Comparison of ENCODE assay signal across 11 cellular contexts in the genomic region with DNA sequence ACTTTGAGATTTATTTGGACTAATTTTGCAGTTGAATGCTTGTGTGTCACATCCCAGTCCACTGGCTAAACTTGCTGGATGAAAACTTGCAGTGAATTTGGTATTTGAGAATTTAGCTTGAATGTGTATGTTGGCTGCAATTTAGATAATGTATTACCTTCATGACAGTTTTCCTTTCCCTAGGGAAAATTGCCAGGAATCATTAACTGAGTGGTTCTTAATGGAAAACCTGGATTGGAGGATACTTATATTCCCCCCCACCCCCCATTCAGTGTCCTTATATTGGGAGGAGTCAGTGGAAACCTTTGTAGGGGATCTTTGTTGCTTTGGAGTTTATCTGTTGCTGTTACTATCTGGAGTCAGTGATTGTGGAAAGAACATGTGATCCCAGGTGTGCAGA.
DNase-seq lines count a peak whose midpoint lies in the region; ATAC-seq and TF ChIP-seq lines count a peak whose summit lies in the region.
"Had no signal": no experiment of that assay in that cellular context is flagged by ENCODE, and none has a peak within 500 bp of the region (broad histone marks: within the 10 kb centered on the region; RNA-seq: fewer than 3 reads in every experiment).

No MANE protein-coding gene starts in this region.

- peak overlapping the region; percentile 97; the same call in 1 of the 2 replicates for H2AFZ ChIP-seq in GM23248
- H2AFZ ChIP-seq in osteoblast (ENCODE audit: low read length) = no peak overlapping the region
- no peak overlapping the region for H2AFZ ChIP-seq in trophoblast cell (ENCODE audit: insufficient read depth, low read length, poor library complexity)

- H3K27ac ChIP-seq in GM23248 (no peak overlapping the region), osteoblast (ENCODE audit: low read depth, low read length) (no peak overlapping the region), trophoblast cell (ENCODE audit: low read depth, low read length) (no peak overlapping the region)
- no peak overlapping the region for H3K27ac ChIP-seq in effector memory CD4-positive, alpha-beta T cell (ENCODE audit: insufficient read depth, low read length, poor library complexity, severe bottlenecking)

- H3K9me3 ChIP-seq in GM23248 (ENCODE audit: low read depth) = no peaks in the 10 kb centered on the region
- H3K9me3 ChIP-seq in effector memory CD4-positive, alpha-beta T cell (ENCODE audit: control insufficient read depth, low read length) = no peaks in the 10 kb centered on the region
- no peaks in the 10 kb centered on the region for H3K9me3 ChIP-seq in osteoblast (ENCODE audit: low read depth, low read length)
- no peaks in the 10 kb centered on the region for H3K9me3 ChIP-seq in trophoblast cell (ENCODE audit: insufficient read depth, low read depth, low read length)
- H3K9me3 ChIP-seq: upper lobe of left lung had no signal

- H4K91ac ChIP-seq in trophoblast cell (ENCODE audit: low read depth, low read length) = no peak overlapping the region

- H3K79me2 ChIP-seq in GM23248 (ENCODE audit: insufficient read depth) = peaks cover 37% of the 10 kb centered on the region
- peaks cover 44% of the 10 kb centered on the region for H3K79me2 ChIP-seq in osteoblast (ENCODE audit: insufficient read depth, low read length)
- peaks cover 5% of the 10 kb centered on the region for H3K79me2 ChIP-seq in trophoblast cell (ENCODE audit: control insufficient read depth, insufficient read depth, low read length, poor library complexity)

- no peak overlapping the region for H2BK5ac ChIP-seq in trophoblast cell (ENCODE audit: low read depth, low read length, poor library complexity)

- TF ChIP-seq CTCF in osteoblast (IDR thresholded peaks at IDR 0.05; ENCODE audit: extremely low read depth, low read depth, low read length) = no peak

- no peak overlapping the region for H3K4ac ChIP-seq in trophoblast cell (ENCODE audit: low read depth, low read length)

- peak overlapping the region; percentile 80; the same call in 1 of the 2 replicates for H3K4me3 ChIP-seq in GM23248
- peak overlapping the region; percentile 90 for H3K4me3 ChIP-seq in effector memory CD4-positive, alpha-beta T cell (ENCODE audit: insufficient read depth, low read depth, low read length, poor library complexity, severe bottlenecking)
- H3K4me3 ChIP-seq in osteoblast (ENCODE audit: insufficient read depth, low read length) = no peak overlapping the region
- no peak overlapping the region for H3K4me3 ChIP-seq in trophoblast cell (ENCODE audit: low read depth, low read length)

- H2BK120ac ChIP-seq in trophoblast cell (ENCODE audit: insufficient read depth, low read length, poor library complexity) = no peak overlapping the region

- H3K9ac ChIP-seq in GM23248 (0 out of 2 replicates have a peak overlapping the region, but pooled peaks have one; percentile 88), trophoblast cell (ENCODE audit: low read length) (no peak overlapping the region)

- H2AK5ac ChIP-seq in trophoblast cell (ENCODE audit: low read length) = no peak overlapping the region

- H3K4me1 ChIP-seq in GM23248 (ENCODE audit: insufficient read depth) = 0 out of 2 replicates have a peak, but pooled peaks cover 6% of the 10 kb centered on the region
- H3K4me1 ChIP-seq in effector memory CD4-positive, alpha-beta T cell (ENCODE audit: control insufficient read depth, insufficient read depth, low read length, poor library complexity, severe bottlenecking) = peaks cover 9% of the 10 kb centered on the region
- peaks cover 6% of the 10 kb centered on the region for H3K4me1 ChIP-seq in osteoblast (ENCODE audit: insufficient read depth, low read length)
- H3K4me1 ChIP-seq in trophoblast cell (ENCODE audit: control insufficient read depth in 1 of 2, insufficient read depth in 2 of 2, low read length in 2 of 2) = peaks cover 0 to 5% of the 10 kb centered on the region in 2 experiments

- H3K23ac ChIP-seq in trophoblast cell (ENCODE audit: low read length) = no peak overlapping the region

- DNase-seq in GM23248 = no peak
- peak; percentile 72 for DNase-seq in NCI-H69 (lab: John Stamatoyannopoulos, UW)
- no peak for DNase-seq in effector memory CD4-positive, alpha-beta T cell
- no peak for DNase-seq in osteoblast (ENCODE audit: insufficient read length, low spot score, missing footprints)
- no peak for DNase-seq in trophoblast cell
- DNase-seq in dedifferentiated amniotic fluid mesenchymal stem cell (ENCODE audit: extremely low spot score) = no peak
- DNase-seq in NCI-H2029 (lab: John Stamatoyannopoulos, UW) = no peak
- DNase-seq: SIG-M5, small intestine, upper lobe of left lung had no signal

- H3K27me3 ChIP-seq in GM23248 (replicated peaks; ENCODE audit: insufficient read depth) (no peaks in the 10 kb centered on the region), osteoblast (ENCODE audit: insufficient read depth, low read length) (no peaks in the 10 kb centered on the region), trophoblast cell (ENCODE audit: insufficient read depth, low read length) (no peaks in the 10 kb centered on the region)
- no peaks in the 10 kb centered on the region for H3K27me3 ChIP-seq in effector memory CD4-positive, alpha-beta T cell (replicated peaks; ENCODE audit: control insufficient read depth, insufficient read depth, low read length, poor library complexity, severe bottlenecking)
- H3K27me3 ChIP-seq: upper lobe of left lung had no signal

- H3K18ac ChIP-seq in trophoblast cell (ENCODE audit: low read length) = no peak overlapping the region

- H3K9me2 ChIP-seq in GM23248 (ENCODE audit: insufficient read depth) = no peaks in the 10 kb centered on the region

- no peak overlapping the region for H4K12ac ChIP-seq in trophoblast cell (ENCODE audit: low read depth, low read length)

- H3K36me3 ChIP-seq in GM23248 (ENCODE audit: low read depth) (no peaks in the 10 kb centered on the region), osteoblast (ENCODE audit: insufficient read depth, low read length) (peaks cover 1% of the 10 kb centered on the region), trophoblast cell (ENCODE audit: control insufficient read depth in 1 of 2, insufficient read depth in 2 of 2, low read length in 2 of 2) (no peaks in the 10 kb centered on the region)
- no peaks in the 10 kb centered on the region for H3K36me3 ChIP-seq in effector memory CD4-positive, alpha-beta T cell (ENCODE audit: control insufficient read depth, insufficient read depth, low read length)

- H3F3A ChIP-seq in GM23248 (ENCODE audit: insufficient read depth) = peaks cover 10% of the 10 kb centered on the region

- no peak for ATAC-seq in HG02885 (IDR thresholded peaks at IDR 0.05; ENCODE audit: poor library complexity, unreplicated experiment)

- H3K14ac ChIP-seq in trophoblast cell (ENCODE audit: low read length) = no peak overlapping the region

- H3K4me2 ChIP-seq in GM23248 (ENCODE audit: unreplicated experiment) (peak overlapping the region; percentile 76), osteoblast (ENCODE audit: insufficient read depth, low read length) (peak overlapping the region; percentile 92), trophoblast cell (ENCODE audit: low read length) (no peak overlapping the region)

- H3K79me1 ChIP-seq in trophoblast cell (ENCODE audit: low read length) = peaks cover 5% of the 10 kb centered on the region

- H4K20me1 ChIP-seq in GM23248 (ENCODE audit: insufficient read depth) (no peaks in the 10 kb centered on the region), osteoblast (ENCODE audit: insufficient read depth, low read length) (no peaks in the 10 kb centered on the region)

- in situ Hi-C loops in GM23248 (cut with MboI) = no loop called here

- H2BK12ac ChIP-seq in trophoblast cell (ENCODE audit: low read length) = no peak overlapping the region

- H4K8ac ChIP-seq in trophoblast cell (ENCODE audit: low read depth, low read length) = no peak overlapping the region

Comparison
In these comparisons a context has a peak if more than half of its experiments do, and no peak if none do; other contexts are left out.
1. H3K4me3 ChIP-seq: peak in GM23248 (single experiment) and effector memory CD4-positive, alpha-beta T cell (single experiment); none in osteoblast (single experiment) and trophoblast cell (single experiment).